In the genomic region with DNA sequence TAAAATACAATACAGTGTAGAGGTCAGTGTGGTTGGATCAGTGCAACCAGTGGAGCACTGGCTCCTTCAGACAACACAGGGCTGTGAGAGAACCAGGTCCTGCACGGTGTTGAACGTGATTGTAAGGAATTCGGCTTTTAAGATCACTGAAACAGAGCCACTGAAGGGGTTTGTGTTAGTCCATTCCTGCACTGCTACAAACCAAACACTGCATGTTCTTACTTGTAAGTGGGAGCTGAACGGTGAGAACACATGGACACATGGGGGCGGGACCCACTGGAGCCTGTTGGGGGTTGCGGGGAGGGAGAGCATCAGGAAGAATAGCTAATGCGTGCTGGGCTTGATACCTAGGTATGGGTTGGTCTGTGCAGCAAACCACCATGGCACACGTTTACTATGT, we compare ENCODE assay signal across 30 cellular contexts.
"Had no signal": no experiment of that assay in that cellular context is flagged by ENCODE, and none has a peak within 500 bp of the region (broad histone marks: within the 10 kb centered on the region; RNA-seq: fewer than 3 reads in every experiment).

No MANE protein-coding gene starts in this region.

- H3K27ac ChIP-seq: neural progenitor cell, ovary, parathyroid adenoma, psoas muscle, right lobe of liver, sigmoid colon, spleen, suprapubic skin, testis, tibial nerve, upper lobe of left lung, uterus had no signal

- H3K36me3 Mint-ChIP-seq: natural killer cell had no signal

- H3K4me3 ChIP-seq: neural progenitor cell, ovary, psoas muscle, right lobe of liver, sigmoid colon, smooth muscle cell, spleen, suprapubic skin, testis, tibial nerve, upper lobe of left lung, uterus had no signal

- H3K27me3 ChIP-seq: neural progenitor cell, ovary, right lobe of liver, sigmoid colon, spleen, suprapubic skin, testis, tibial nerve, upper lobe of left lung, uterus had no signal

- H3K27me3 Mint-ChIP-seq: naive thymus-derived CD4-positive, alpha-beta T cell; progenitor cell of endocrine pancreas; stimulated activated memory B cell treated with anti-CD40 and anti-IgM and Interleukin-4, amounts not matched to agents 10 μg/mL and 1 μg/mL and 100 μg/mL, for 72 hours had no signal

- H3K36me3 ChIP-seq: neural progenitor cell, ovary, right lobe of liver, sigmoid colon, spleen, suprapubic skin, upper lobe of left lung, uterus had no signal

- H3K4me1 Mint-ChIP-seq: natural killer cell; stimulated activated memory B cell treated with anti-CD40 and anti-IgM and Interleukin-4, amounts not matched to agents 10 μg/mL and 1 μg/mL and 100 μg/mL, for 72 hours had no signal

- H3K27ac Mint-ChIP-seq: naive thymus-derived CD4-positive, alpha-beta T cell; natural killer cell; nephron; neural progenitor cell; progenitor cell of endocrine pancreas; stimulated activated memory B cell treated with anti-CD40 and anti-IgM and Interleukin-4, amounts not matched to agents 10 μg/mL and 1 μg/mL and 100 μg/mL, for 72 hours; stimulated activated naive CD8-positive, alpha-beta T cell treated with anti-CD3 and anti-CD28 coated beads, Interleukin-15, amount 100 ng/mL, for 72 hours had no signal

- H3K4me1 ChIP-seq: neural progenitor cell had no signal

- H3K9me3 ChIP-seq: ovary, psoas muscle, right lobe of liver, sigmoid colon, spleen, suprapubic skin, testis, tibial nerve, upper lobe of left lung, uterus had no signal

- ATAC-seq: naive thymus-derived CD4-positive, alpha-beta T cell; natural killer cell; psoas muscle; right cardiac atrium; right lobe of liver; stimulated activated memory B cell treated with anti-CD40 and anti-IgM and Interleukin-4, amounts not matched to agents 10 μg/mL and 1 μg/mL and 100 μg/mL, for 72 hours; stimulated activated naive CD8-positive, alpha-beta T cell treated with anti-CD3 and anti-CD28 coated beads, Interleukin-15, amount 100 ng/mL, for 72 hours; stimulated activated naive CD8-positive, alpha-beta T cell treated with anti-CD3 and anti-CD28 coated beads, Interleukin-15, Interleukin-2, amounts not matched to agents 100 U/mL and 50 U/mL, for 24 hours had no signal

- DNase-seq: naive thymus-derived CD4-positive, alpha-beta T cell; natural killer cell; occipital lobe; ovary; posterior cingulate gyrus; psoas muscle; right cardiac atrium; right lobe of liver; sigmoid colon; spleen; stimulated activated CD4-positive, alpha-beta T cell treated with anti-CD3 and anti-CD28 coated beads, Interleukin-12 subunit alpha, Interleukin-12 subunit beta, amount 100 ng/mL, for 4 hours; stimulated activated CD4-positive, alpha-beta T cell treated with anti-CD3 and anti-CD28 coated beads, Interleukin-1b, Interleukin-23, amount 100 ng/mL, for 48 hours; stimulated activated CD4-positive, alpha-beta T cell treated with anti-CD3 and anti-CD28 coated beads, Interleukin-4, amount 100 ng/mL, for 1 hour; stimulated activated CD4-positive, alpha-beta T cell treated with anti-CD3 and anti-CD28 coated beads, Interleukin-4, amount 100 ng/mL, for 4 hours; stimulated activated CD8-positive, alpha-beta memory T cell treated with anti-CD3 and anti-CD28 coated beads, Interleukin-4, amount 100 ng/mL, for 48 hours; stimulated activated naive CD4-positive, alpha-beta T cell; stimulated activated naive CD8-positive, alpha-beta T cell treated with anti-CD3 and anti-CD28 coated beads, Interleukin-15, amount 100 ng/mL, for 72 hours; stimulated activated naive CD8-positive, alpha-beta T cell treated with anti-CD3 and anti-CD28 coated beads, Interleukin-15, Interleukin-2, amounts not matched to agents 100 U/mL and 50 U/mL, for 24 hours; substantia nigra; testis; upper lobe of left lung; uterus had no signal

- H3K4me3 Mint-ChIP-seq: naive thymus-derived CD4-positive, alpha-beta T cell; natural killer cell; nephron; neural progenitor cell; stimulated activated memory B cell treated with anti-CD40 and anti-IgM and Interleukin-4, amounts not matched to agents 10 μg/mL and 1 μg/mL and 100 μg/mL, for 72 hours; stimulated activated naive CD8-positive, alpha-beta T cell treated with anti-CD3 and anti-CD28 coated beads, Interleukin-15, amount 100 ng/mL, for 72 hours had no signal
